In the genomic region with DNA sequence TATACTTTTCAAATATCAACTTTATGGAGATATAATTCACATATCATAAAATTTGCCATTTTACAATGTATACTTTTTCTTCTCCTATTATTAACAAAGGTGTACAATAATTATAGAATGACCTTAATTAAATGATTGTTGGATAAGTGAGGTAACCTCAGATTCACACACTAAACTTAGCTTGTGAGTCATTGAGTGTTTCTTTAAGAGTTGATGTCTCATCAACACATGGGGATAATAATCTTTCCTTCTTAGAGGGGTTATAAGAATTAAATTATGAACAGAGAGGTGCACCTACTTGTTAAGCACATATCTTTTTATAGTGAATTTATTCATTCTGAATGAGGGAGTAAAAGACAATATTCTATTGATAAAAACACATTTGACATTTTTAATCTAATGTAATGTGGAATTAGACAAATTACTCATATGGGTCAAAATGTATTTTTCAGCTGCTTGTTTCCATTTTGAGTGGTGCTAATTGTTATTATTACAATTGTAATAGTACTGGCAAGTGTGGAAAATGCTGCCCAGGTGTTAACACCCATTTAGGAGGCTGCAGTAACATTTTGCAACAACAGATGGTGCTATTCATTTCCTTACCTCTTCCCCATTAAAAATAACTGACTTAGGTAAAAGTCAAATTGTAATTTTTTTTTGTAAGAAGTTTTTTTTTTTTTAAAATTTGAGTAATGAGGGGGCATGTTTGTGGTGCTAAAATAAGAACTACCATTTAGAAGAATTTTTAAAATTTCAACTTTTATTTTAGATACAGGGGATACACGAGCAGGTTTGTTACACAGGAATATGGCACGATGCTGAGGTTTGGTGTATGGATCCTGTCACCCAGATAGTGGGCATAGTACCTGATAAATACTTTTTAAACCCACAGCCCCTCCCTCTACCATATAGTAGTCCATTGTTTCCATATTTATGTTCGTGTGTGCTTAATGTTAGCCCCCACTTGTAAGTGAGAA, we compare ENCODE assay signal across 9 cellular contexts. TPM values are rescaled to one million over a fixed set of nuclear protein-coding genes. Genes with fewer than 3 reads are reported as not detected.
A peak's percentile ranks its signal among the peaks of the same experiment; 100 is the strongest.
DNase-seq lines count a peak whose midpoint lies in the region; ATAC-seq and TF ChIP-seq lines count a peak whose summit lies in the region.
"Had no signal": no experiment of that assay in that cellular context is flagged by ENCODE, and none has a peak within 500 bp of the region (broad histone marks: within the 10 kb centered on the region; RNA-seq: fewer than 3 reads in every experiment).

No MANE protein-coding gene starts in this region.

- H3K4me3 ChIP-seq in WI38 (ENCODE audit: low read depth, low read length) (no peak overlapping the region), ascending aorta (no peak overlapping the region)

- peak; percentile 51 for TF ChIP-seq CTCF in WI38 (IDR thresholded peaks at IDR 0.05; ENCODE audit: low read depth, low read length)
- peak in 1 of 3 experiments; percentile 31 for TF ChIP-seq CTCF in ascending aorta (IDR thresholded peaks at IDR 0.05)

- H3K36me3 Mint-ChIP-seq in activated CD4-positive, alpha-beta T cell treated with anti-CD3 and anti-CD28 coated beads, Interleukin-2, amount 10 ng/mL, durations not matched to agents 24 days and 14 days (ENCODE audit: low read depth): no peaks in the 10 kb centered on the region
- H3K36me3 Mint-ChIP-seq: activated naive CD4-positive, alpha-beta T cell treated with anti-CD3 and anti-CD28 coated beads, Interleukin-2, amount 50 U/mL, for 24 hours had no signal

- H3K9me3 Mint-ChIP-seq in activated CD4-positive, alpha-beta T cell treated with anti-CD3 and anti-CD28 coated beads, Interleukin-2, amount 10 ng/mL, durations not matched to agents 24 days and 14 days: no peaks in the 10 kb centered on the region
- H3K9me3 Mint-ChIP-seq: activated naive CD4-positive, alpha-beta T cell treated with anti-CD3 and anti-CD28 coated beads, Interleukin-2, amount 50 U/mL, for 24 hours had no signal

- DNase-seq in activated CD4-positive, alpha-beta T cell treated with anti-CD3 and anti-CD28 coated beads, Interleukin-2, amount 10 ng/mL, durations not matched to agents 24 days and 14 days: peak; percentile 66
- no peak for DNase-seq in activated CD4-positive, alpha-beta T cell treated with anti-CD3 and anti-CD28 coated beads for 48 hours
- peak; percentile 35 for DNase-seq in kidney tubule cell (ENCODE audit: low spot score)
- no peak for DNase-seq in ascending aorta (ENCODE audit: low spot score in 2 of 2)
- no peak for DNase-seq in NOMO-1 treated with DMSO at 0.1 percent for 48 hours (lab: John Stamatoyannopoulos, UW; ENCODE audit: unreplicated experiment)

- no peak overlapping the region for H3K27ac Mint-ChIP-seq in activated CD4-positive, alpha-beta T cell treated with anti-CD3 and anti-CD28 coated beads, Interleukin-2, amount 10 ng/mL, durations not matched to agents 24 days and 14 days
- H3K27ac Mint-ChIP-seq: activated naive CD4-positive, alpha-beta T cell treated with anti-CD3 and anti-CD28 coated beads, Interleukin-2, amount 50 U/mL, for 24 hours had no signal

- no peaks in the 10 kb centered on the region for H3K27me3 ChIP-seq in ascending aorta

- ATAC-seq in HG03469 (IDR thresholded peaks at IDR 0.05; ENCODE audit: unreplicated experiment) (peak; percentile 55), HG03039 (IDR thresholded peaks at IDR 0.05; ENCODE audit: unreplicated experiment) (no peak)

- no peaks in the 10 kb centered on the region for H3K4me1 Mint-ChIP-seq in activated CD4-positive, alpha-beta T cell treated with anti-CD3 and anti-CD28 coated beads, Interleukin-2, amount 10 ng/mL, durations not matched to agents 24 days and 14 days
- H3K4me1 Mint-ChIP-seq: activated naive CD4-positive, alpha-beta T cell treated with anti-CD3 and anti-CD28 coated beads, Interleukin-2, amount 50 U/mL, for 24 hours had no signal

- no peak overlapping the region for H3K4me3 Mint-ChIP-seq in activated CD4-positive, alpha-beta T cell treated with anti-CD3 and anti-CD28 coated beads, Interleukin-2, amount 10 ng/mL, durations not matched to agents 24 days and 14 days
- H3K4me3 Mint-ChIP-seq: activated naive CD4-positive, alpha-beta T cell treated with anti-CD3 and anti-CD28 coated beads, Interleukin-2, amount 50 U/mL, for 24 hours had no signal

- intact Hi-C loops in activated CD4-positive, alpha-beta T cell treated with anti-CD3 and anti-CD28 coated beads, Interleukin-2, amount 10 ng/mL, durations not matched to agents 24 days and 14 days (cut with micrococcal nuclease): loop anchor here (2.0 kb wide), 2 partner anchors 114 to 424 kb away; no protein-coding TSS in a partner anchor
- intact Hi-C loops in ascending aorta (cut with DNase I): loop anchor here (10.0 kb wide), 1 partner anchor 46 kb away; no protein-coding TSS in a partner anchor

- no peaks in the 10 kb centered on the region for H3K4me1 ChIP-seq in ascending aorta

- H3K9me3 ChIP-seq in ascending aorta: no peaks in the 10 kb centered on the region

- no peaks in the 10 kb centered on the region for H3K36me3 ChIP-seq in ascending aorta

- no peak overlapping the region for H3K27ac ChIP-seq in ascending aorta

- H3K27me3 Mint-ChIP-seq in activated CD4-positive, alpha-beta T cell treated with anti-CD3 and anti-CD28 coated beads, Interleukin-2, amount 10 ng/mL, durations not matched to agents 24 days and 14 days: peaks cover 5% of the 10 kb centered on the region
- H3K27me3 Mint-ChIP-seq: activated naive CD4-positive, alpha-beta T cell treated with anti-CD3 and anti-CD28 coated beads, Interleukin-2, amount 50 U/mL, for 24 hours had no signal

RNA-seq across cellular contexts. Expression of gene DYNAP, which starts 32.1 kb away (rescaled TPM):
- total RNA-seq in activated CD4-positive, alpha-beta T cell treated with anti-CD3 and anti-CD28 coated beads, Interleukin-2, amount 10 ng/mL, durations not matched to agents 24 days and 14 days: not detected in 2 replicates
- total RNA-seq in ascending aorta: not detected

Comparison
In these comparisons a context has a peak if more than half of its experiments do, and no peak if none do; other contexts are left out.
1. DNase-seq: peak in activated CD4-positive, alpha-beta T cell treated with anti-CD3 and anti-CD28 coated beads, Interleukin-2, amount 10 ng/mL, durations not matched to agents 24 days and 14 days (single experiment) and kidney tubule cell (single experiment); none in activated CD4-positive, alpha-beta T cell treated with anti-CD3 and anti-CD28 coated beads for 48 hours (single experiment), ascending aorta (0 of 2) and NOMO-1 treated with DMSO at 0.1 percent for 48 hours (single experiment).